11 cellular contexts compared by ENCODE assay signal in the genomic region with DNA sequence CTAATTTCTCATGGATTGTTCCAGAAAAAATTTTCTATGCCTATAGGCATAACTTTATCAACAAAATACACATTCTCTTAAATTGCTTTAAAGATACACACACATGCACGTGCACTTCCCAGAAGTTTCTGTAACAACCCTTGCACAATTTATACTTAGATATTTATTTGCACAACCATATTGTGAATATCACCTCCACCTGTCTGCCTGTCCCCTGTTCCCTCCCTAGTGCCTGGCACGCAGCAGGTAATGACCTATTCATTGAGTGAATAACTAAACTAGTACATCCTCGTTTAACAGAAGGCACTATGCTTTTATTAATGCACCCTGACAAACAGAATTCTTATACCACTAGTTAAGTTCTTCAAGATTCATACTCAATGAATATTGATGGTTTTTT.
A peak's percentile ranks its signal among the peaks of the same experiment; 100 is the strongest.
DNase-seq lines count a peak whose midpoint lies in the region; ATAC-seq and TF ChIP-seq lines count a peak whose summit lies in the region.
"Had no signal": no experiment of that assay in that cellular context is flagged by ENCODE, and none has a peak within 500 bp of the region (broad histone marks: within the 10 kb centered on the region; RNA-seq: fewer than 3 reads in every experiment).

No MANE protein-coding gene starts in this region.

- no peaks in the 10 kb centered on the region for H3K36me3 Mint-ChIP-seq in activated T-helper 17 cell treated with anti-CD3 and anti-CD28 coated beads, Interleukin-2, amount 50 U/mL, for 72 hours (ENCODE audit: low read depth)

- peaks cover 34% of the 10 kb centered on the region for H3K4me1 ChIP-seq in GM23248 (ENCODE audit: insufficient read depth)
- peaks cover 49 to 51% of the 10 kb centered on the region in 2 donors for H3K4me1 ChIP-seq in mucosa of rectum (ENCODE audit: control insufficient read depth in 2 of 2, insufficient read depth in 2 of 2, low read length in 2 of 2)

- no peak for DNase-seq in GM23248
- no peak for DNase-seq in GM13976 (ENCODE audit: low spot score)
- DNase-seq in NCI-H82 treated with DMSO at 0.1 percent for 48 hours (lab: John Stamatoyannopoulos, UW; ENCODE audit: unreplicated experiment) = no peak
- DNase-seq in NCI-H446 (lab: John Stamatoyannopoulos, UW) = no peak
- DNase-seq: anterior cingulate cortex, erythroblast, NCI-H187 had no signal

- WGBS in GM23248 (ENCODE audit: low coverage in 1 of 2, low lambda C conversion rate in 2 of 2, missing lambda C conversion rate in 2 of 2), 2 experiments = 83 to 85% methylated on average over 3 of the region's 3 CpGs

- H3K27me3 ChIP-seq in GM23248 (replicated peaks; ENCODE audit: insufficient read depth) = no peaks in the 10 kb centered on the region
- H3K27me3 ChIP-seq in mucosa of rectum (ENCODE audit: control insufficient read depth in 2 of 2, insufficient read depth in 2 of 2, low read length in 2 of 2) = no peaks in the 10 kb centered on the region

- in situ Hi-C loops in GM23248 (cut with MboI) = no loop called here
- in situ Hi-C loops in GM13976 (cut with MboI; ENCODE audit: low sequenced_read_pairs, unreplicated experiment) = no loop called here

- H3K9me3 Mint-ChIP-seq in activated T-helper 17 cell treated with anti-CD3 and anti-CD28 coated beads, Interleukin-2, amount 50 U/mL, for 72 hours = no peaks in the 10 kb centered on the region

- H3F3A ChIP-seq in GM23248 (ENCODE audit: insufficient read depth) = peaks cover 19% of the 10 kb centered on the region

- H3K4me3 ChIP-seq in GM23248 (no peak overlapping the region), mucosa of rectum (ENCODE audit: low read length in 2 of 2) (no peak overlapping the region)

- no peaks in the 10 kb centered on the region for H3K79me2 ChIP-seq in GM23248 (ENCODE audit: insufficient read depth)

- H3K9ac ChIP-seq in GM23248 (peak overlapping the region; percentile 58), mucosa of rectum (ENCODE audit: low read depth in 1 of 2, low read length in 2 of 2) (no peak overlapping the region)

- no peaks in the 10 kb centered on the region for H4K20me1 ChIP-seq in GM23248 (ENCODE audit: insufficient read depth)

- no peaks in the 10 kb centered on the region for H3K27me3 Mint-ChIP-seq in activated T-helper 17 cell treated with anti-CD3 and anti-CD28 coated beads, Interleukin-2, amount 50 U/mL, for 72 hours

- H3K9me2 ChIP-seq in GM23248 (ENCODE audit: insufficient read depth) = no peaks in the 10 kb centered on the region

- H3K4me3 Mint-ChIP-seq in activated T-helper 17 cell treated with anti-CD3 and anti-CD28 coated beads, Interleukin-2, amount 50 U/mL, for 72 hours = peak overlapping the region; percentile 80

- H3K36me3 ChIP-seq in GM23248 (ENCODE audit: low read depth) (no peaks in the 10 kb centered on the region), mucosa of rectum (ENCODE audit: control insufficient read depth in 2 of 2, insufficient read depth in 2 of 2, low read length in 2 of 2) (no peaks in the 10 kb centered on the region)

- H3K4me1 Mint-ChIP-seq in activated T-helper 17 cell treated with anti-CD3 and anti-CD28 coated beads, Interleukin-2, amount 50 U/mL, for 72 hours = peaks cover 34% of the 10 kb centered on the region

- ATAC-seq in activated T-helper 17 cell treated with anti-CD3 and anti-CD28 coated beads, Interleukin-2, amount 50 U/mL, for 72 hours (replicated peaks) = no peak
- ATAC-seq in HG03025 (IDR thresholded peaks at IDR 0.05; ENCODE audit: low FRiP score, unreplicated experiment) = no peak

- no peaks in the 10 kb centered on the region for H3K9me3 ChIP-seq in GM23248 (ENCODE audit: low read depth)
- H3K9me3 ChIP-seq in mucosa of rectum (ENCODE audit: control insufficient read depth in 2 of 2, low read length in 2 of 2) = no peaks in the 10 kb centered on the region

- peak overlapping the region; percentile 81 for H3K27ac Mint-ChIP-seq in activated T-helper 17 cell treated with anti-CD3 and anti-CD28 coated beads, Interleukin-2, amount 50 U/mL, for 72 hours

- peak overlapping the region; percentile 88 for H3K27ac ChIP-seq in 22Rv1
- peak overlapping the region; percentile 63 for H3K27ac ChIP-seq in GM23248
- H3K27ac ChIP-seq in mucosa of rectum (ENCODE audit: low read depth in 2 of 2, low read length in 2 of 2) = peak overlapping the region; percentile 74 to 82

- peak overlapping the region; percentile 87 for H2AFZ ChIP-seq in GM23248

- H3K4me2 ChIP-seq in GM23248 (ENCODE audit: unreplicated experiment) = no peak overlapping the region

- TF ChIP-seq CTCF in 22Rv1 (IDR thresholded peaks at IDR 0.05) (no peak), GM13976 (IDR thresholded peaks at IDR 0.05; ENCODE audit: borderline replicate concordance, control extremely low read depth, extremely low read depth, insufficient read depth, missing control alignments) (no peak)
